In the genomic region with DNA sequence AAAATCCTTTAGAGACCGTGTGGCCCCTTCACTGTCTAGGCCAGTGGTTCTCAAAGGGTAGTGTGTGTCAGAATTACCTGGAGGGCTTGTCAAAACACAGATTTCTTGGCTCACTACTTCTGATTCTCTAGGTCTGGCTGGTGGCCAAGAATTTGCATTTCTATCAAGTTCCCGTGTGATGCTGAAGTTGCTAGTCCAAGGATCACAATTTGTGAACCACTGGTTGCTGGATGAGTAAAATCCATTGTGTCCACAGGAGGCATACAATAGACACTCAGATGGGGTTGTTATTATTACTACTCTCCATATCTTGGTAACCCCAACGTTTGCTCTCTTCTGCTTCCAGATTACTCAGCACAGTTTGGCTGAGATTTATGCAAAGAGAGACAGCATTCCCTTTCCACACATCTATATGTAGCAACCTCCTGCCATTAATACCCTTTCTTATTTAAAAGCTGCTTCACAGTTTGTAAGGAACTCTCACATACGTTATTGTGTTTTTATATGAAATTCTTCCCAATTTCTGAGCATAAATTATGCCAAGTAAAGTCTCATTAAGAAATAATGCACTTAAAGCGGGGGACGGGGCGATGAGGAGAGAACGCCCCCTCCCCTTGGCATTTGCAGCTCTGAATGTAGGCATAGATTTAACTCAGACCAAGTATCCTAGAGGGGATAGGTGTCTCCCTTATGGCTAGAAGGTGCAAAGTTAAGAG, we compare ENCODE assay signal across 8 cellular contexts. TPM values are rescaled to one million over a fixed set of nuclear protein-coding genes. Genes with fewer than 3 reads are reported as not detected.
DNase-seq lines count a peak whose midpoint lies in the region; ATAC-seq and TF ChIP-seq lines count a peak whose summit lies in the region.

No MANE protein-coding gene starts in this region.

- H3K4me1 ChIP-seq in lung (ENCODE audit: control insufficient read depth in 2 of 2, insufficient read depth in 2 of 2, low read length in 2 of 2), result peaks cover 0 to 2% of the 10 kb centered on the region in 2 donors

- ATAC-seq in lung (ENCODE audit: insufficient read depth, low FRiP score) (no peak), GM18520 (IDR thresholded peaks at IDR 0.05; ENCODE audit: unreplicated experiment) (no peak), HG03196 (IDR thresholded peaks at IDR 0.05; ENCODE audit: unreplicated experiment) (no peak)

- 15% methylated on average over 8 of the region's 8 CpGs for WGBS in lung, 2 donors

- peaks cover 38% of the 10 kb centered on the region for H3K27me3 Mint-ChIP-seq in type B pancreatic cell

- H3K27me3 ChIP-seq in lung (ENCODE audit: control insufficient read depth, insufficient read depth), result no peaks in the 10 kb centered on the region

- H3K27ac Mint-ChIP-seq in type B pancreatic cell, result peak overlapping the region; percentile 14

- no peaks in the 10 kb centered on the region for H3K36me3 ChIP-seq in lung (ENCODE audit: control insufficient read depth in 2 of 2, insufficient read depth in 2 of 2, low read length in 2 of 2)

- no peak overlapping the region for H3K27ac ChIP-seq in lung (ENCODE audit: low read depth in 1 of 2, low read length in 1 of 2)

- DNase-seq in GM12864 (ENCODE audit: low read depth), result no peak
- peak; percentile 62 for DNase-seq in NCI-H345 (lab: John Stamatoyannopoulos, UW)
- peak; percentile 37 to 55 for DNase-seq in cardiac fibroblast (ENCODE audit: low read depth in 2 of 2)
- DNase-seq in lung (ENCODE audit: low spot score), result no peak
- DNase-seq in type B pancreatic cell (ENCODE audit: extremely low spot score, unreplicated experiment), result no peak
- no peak for DNase-seq in stimulated activated CD4-positive, alpha-beta T cell treated with anti-CD3 and anti-CD28 coated beads, Interleukin-2, amount 100 ng/mL, for 24 hours

- H3K9me3 Mint-ChIP-seq in type B pancreatic cell, result no peaks in the 10 kb centered on the region

- no peaks in the 10 kb centered on the region for H3K9me3 ChIP-seq in lung (ENCODE audit: control insufficient read depth in 2 of 2, insufficient read depth in 1 of 2, low read length in 1 of 2)

- peak overlapping the region; percentile 86 for H3K4me3 Mint-ChIP-seq in type B pancreatic cell

- no peak for TF ChIP-seq CTCF in GM12864 (IDR thresholded peaks at IDR 0.05; ENCODE audit: low read depth, low read length, missing control alignments)
- no peak for TF ChIP-seq CTCF in cardiac fibroblast (IDR thresholded peaks at IDR 0.05; ENCODE audit: low read depth, low read length)
- no peak for TF ChIP-seq CTCF in lung (IDR thresholded peaks at IDR 0.05; ENCODE audit: control extremely low read depth, extremely low read depth)
- peak; percentile 16 for TF ChIP-seq CTCF in type B pancreatic cell (conservative IDR thresholded peaks at IDR 0.05)

- no peaks in the 10 kb centered on the region for H3K36me3 Mint-ChIP-seq in type B pancreatic cell

- H3K4me3 ChIP-seq in GM12864 (ENCODE audit: low read depth, low read length), result peak overlapping the region; percentile 36
- peak overlapping the region; percentile 62 to 68 for H3K4me3 ChIP-seq in cardiac fibroblast (replicated peaks in 1 of 2; ENCODE audit: low read depth in 2 of 2, low read length in 2 of 2)
- H3K4me3 ChIP-seq in lung, result peak overlapping the region; percentile 51

- H3K4me1 Mint-ChIP-seq in type B pancreatic cell (ENCODE audit: unreplicated experiment), result peaks cover 33% of the 10 kb centered on the region

RNA-seq across cellular contexts. Expression of a gene that starts 0.7 kb away (rescaled TPM):
- total RNA-seq in lung, result 10 to 100 TPM in 1 of 2 donors, 1 to 10 TPM in 1; 2.9 to 27.0 TPM
- polyA plus RNA-seq in lung, result 1 to 10 TPM; 1.9 to 2.0 TPM
- total RNA-seq in type B pancreatic cell (ENCODE audit: low replicate concordance), result 3.0 and 6.2 TPM in 2 replicates

RNA-seq across cellular contexts. Expression of a gene that starts 15.5 kb away (rescaled TPM):
- total RNA-seq in lung (10 to 100 TPM; 10.1 to 19.3 TPM), type B pancreatic cell (ENCODE audit: low replicate concordance) (11.2 and 11.7 TPM in 2 replicates)
- polyA plus RNA-seq in lung, result 1 to 10 TPM; 3.5 to 4.2 TPM

Comparison
In these comparisons a context has a peak if more than half of its experiments do, and no peak if none do; other contexts are left out.
1. DNase-seq: peak in NCI-H345 (single experiment) and cardiac fibroblast (2 of 2); none in GM12864 (single experiment), lung (single experiment), type B pancreatic cell (single experiment) and stimulated activated CD4-positive, alpha-beta T cell treated with anti-CD3 and anti-CD28 coated beads, Interleukin-2, amount 100 ng/mL, for 24 hours (0 of 2).
2. Peak in every context shown above with its lines, with median percentiles within 50 percentile points of each other: H3K4me3 ChIP-seq.